33 cellular contexts compared by ENCODE assay signal in genomic region chr4:72786401-72786990, GRCh38.
"Had no signal": no experiment of that assay in that cellular context is flagged by ENCODE, and none has a peak within 500 bp of the region (broad histone marks: within the 10 kb centered on the region; RNA-seq: fewer than 3 reads in every experiment).

No MANE protein-coding gene starts in this region.

- H3K36me3 Mint-ChIP-seq: activated naive CD4-positive, alpha-beta T cell treated with anti-CD3 and anti-CD28 coated beads, Interleukin-2, amount 50 U/mL, for 72 hours; stimulated activated memory B cell treated with anti-CD40 and anti-IgM and Interleukin-4, amounts not matched to agents 10 μg/mL and 1 μg/mL and 100 μg/mL, for 72 hours had no signal

- H3K4me1 Mint-ChIP-seq: activated B cell treated with CpG ODN at 0.5 μM for 24 hours; nephron progenitor cell; stimulated activated memory B cell treated with anti-CD40 and anti-IgM and Interleukin-4, amounts not matched to agents 10 μg/mL and 1 μg/mL and 100 μg/mL, for 72 hours; stimulated activated naive CD8-positive, alpha-beta T cell treated with anti-CD3 and anti-CD28 coated beads, Interleukin-15, amount 100 ng/mL, for 72 hours had no signal

- DNase-seq: activated B cell treated with CpG ODN at 0.5 μM for 24 hours; activated CD4-positive, alpha-beta T cell treated with anti-CD3 and anti-CD28 coated beads, Interleukin-2, amount 50 U/mL, for 1 hour; activated CD8-positive, alpha-beta T cell treated with anti-CD3 and anti-CD28 coated beads for 36 hours; activated naive CD4-positive, alpha-beta T cell; activated T-cell treated with anti-CD3 and anti-CD28 coated beads, Interleukin-2, amount 50 U/mL, for 4 hours; anterior cingulate cortex; body of pancreas; cerebellar nuclear complex; colonic mucosa; dorsolateral prefrontal cortex; effector memory CD4-positive, alpha-beta T cell; islet precursor cell; left ventricle myocardium inferior; mucosa of descending colon; nephron progenitor cell; ovary; sigmoid colon; small intestine; stimulated activated CD4-positive, alpha-beta T cell treated with anti-CD3 and anti-CD28 coated beads, Interleukin-1b, Interleukin-23, amount 100 ng/mL, for 48 hours; stimulated activated CD4-positive, alpha-beta T cell treated with anti-CD3 and anti-CD28 coated beads, Interleukin-4, amount 100 ng/mL, for 4 hours; stimulated activated CD8-positive, alpha-beta memory T cell treated with anti-CD3 and anti-CD28 coated beads, Interleukin-4, amount 100 ng/mL, for 48 hours; stimulated activated naive CD8-positive, alpha-beta T cell treated with anti-CD3 and anti-CD28 coated beads, Interleukin-15, amount 100 ng/mL, for 72 hours; substantia nigra; T-helper 1 cell; thyroid gland; upper lobe of right lung had no signal

- H3K36me3 ChIP-seq: colonic mucosa, gastroesophageal sphincter, left ventricle myocardium inferior, ovary, sigmoid colon, thyroid gland, upper lobe of right lung had no signal

- H3K4me3 ChIP-seq: body of pancreas, colonic mucosa, dorsolateral prefrontal cortex, gastroesophageal sphincter, hepatocyte, left ventricle myocardium inferior, lung, mucosa of descending colon, ovary, sigmoid colon, thyroid gland, upper lobe of right lung had no signal

- H2AFZ ChIP-seq: hepatocyte had no signal

- H3K4me1 ChIP-seq: body of pancreas, colonic mucosa, gastroesophageal sphincter, left ventricle myocardium inferior, sigmoid colon, thyroid gland, upper lobe of right lung had no signal

- H3K27me3 Mint-ChIP-seq: activated B cell treated with CpG ODN at 0.5 μM for 24 hours; activated CD8-positive, alpha-beta T cell treated with anti-CD3 and anti-CD28 coated beads for 36 hours; progenitor cell of endocrine pancreas; stimulated activated naive CD8-positive, alpha-beta T cell treated with anti-CD3 and anti-CD28 coated beads, Interleukin-15, amount 100 ng/mL, for 72 hours had no signal

- H3K27me3 ChIP-seq: body of pancreas, colonic mucosa, gastroesophageal sphincter, hepatocyte, ovary, sigmoid colon, thyroid gland, upper lobe of right lung had no signal

- H3K27ac Mint-ChIP-seq: activated B cell treated with CpG ODN at 0.5 μM for 24 hours; activated CD8-positive, alpha-beta T cell treated with anti-CD3 and anti-CD28 coated beads for 36 hours; activated naive CD4-positive, alpha-beta T cell treated with anti-CD3 and anti-CD28 coated beads, Interleukin-2, amount 50 U/mL, for 72 hours; nephron progenitor cell; progenitor cell of endocrine pancreas; stimulated activated memory B cell treated with anti-CD40 and anti-IgM and Interleukin-4, amounts not matched to agents 10 μg/mL and 1 μg/mL and 100 μg/mL, for 72 hours; stimulated activated naive CD8-positive, alpha-beta T cell treated with anti-CD3 and anti-CD28 coated beads, Interleukin-15, amount 100 ng/mL, for 72 hours; T-helper 2 cell treated with Interferon-gamma antibody and Interleukin-4, amounts not matched to agents 5 μg/mL and 100 μg/mL, for 36 hours had no signal

- FAIRE-seq: small intestine had no signal

- H3K79me2 ChIP-seq: hepatocyte had no signal

- H3K27ac ChIP-seq: body of pancreas, colonic mucosa, dorsolateral prefrontal cortex, gastroesophageal sphincter, hepatocyte, left ventricle myocardium inferior, ovary, sigmoid colon, thyroid gland, upper lobe of right lung had no signal

- H3K9me3 Mint-ChIP-seq: activated B cell treated with CpG ODN at 0.5 μM for 24 hours; activated CD8-positive, alpha-beta T cell treated with anti-CD3 and anti-CD28 coated beads for 36 hours; activated T-cell treated with anti-CD3 and anti-CD28 coated beads, Interleukin-2, amount 50 U/mL, for 4 hours; nephron progenitor cell; stimulated activated memory B cell treated with anti-CD40 and anti-IgM and Interleukin-4, amounts not matched to agents 10 μg/mL and 1 μg/mL and 100 μg/mL, for 72 hours; stimulated activated naive CD8-positive, alpha-beta T cell treated with anti-CD3 and anti-CD28 coated beads, Interleukin-15, amount 100 ng/mL, for 72 hours; T-helper 2 cell treated with Interferon-gamma antibody and Interleukin-4, amounts not matched to agents 5 μg/mL and 100 μg/mL, for 36 hours had no signal

- H3K9me3 ChIP-seq: body of pancreas, colonic mucosa, gastroesophageal sphincter, left ventricle myocardium inferior, mucosa of descending colon, ovary, sigmoid colon, thyroid gland, upper lobe of right lung had no signal

- H3K4me3 Mint-ChIP-seq: activated B cell treated with CpG ODN at 0.5 μM for 24 hours; activated CD8-positive, alpha-beta T cell treated with anti-CD3 and anti-CD28 coated beads for 36 hours; activated T-cell treated with anti-CD3 and anti-CD28 coated beads, Interleukin-2, amount 50 U/mL, for 4 hours; nephron progenitor cell; stimulated activated memory B cell treated with anti-CD40 and anti-IgM and Interleukin-4, amounts not matched to agents 10 μg/mL and 1 μg/mL and 100 μg/mL, for 72 hours; stimulated activated naive CD8-positive, alpha-beta T cell treated with anti-CD3 and anti-CD28 coated beads, Interleukin-15, amount 100 ng/mL, for 72 hours; T-helper 2 cell treated with Interferon-gamma antibody and Interleukin-4, amounts not matched to agents 5 μg/mL and 100 μg/mL, for 36 hours had no signal

- H3K4me2 ChIP-seq: hepatocyte had no signal
